ENCODE assay signal across 8 cellular contexts in the genomic region with DNA sequence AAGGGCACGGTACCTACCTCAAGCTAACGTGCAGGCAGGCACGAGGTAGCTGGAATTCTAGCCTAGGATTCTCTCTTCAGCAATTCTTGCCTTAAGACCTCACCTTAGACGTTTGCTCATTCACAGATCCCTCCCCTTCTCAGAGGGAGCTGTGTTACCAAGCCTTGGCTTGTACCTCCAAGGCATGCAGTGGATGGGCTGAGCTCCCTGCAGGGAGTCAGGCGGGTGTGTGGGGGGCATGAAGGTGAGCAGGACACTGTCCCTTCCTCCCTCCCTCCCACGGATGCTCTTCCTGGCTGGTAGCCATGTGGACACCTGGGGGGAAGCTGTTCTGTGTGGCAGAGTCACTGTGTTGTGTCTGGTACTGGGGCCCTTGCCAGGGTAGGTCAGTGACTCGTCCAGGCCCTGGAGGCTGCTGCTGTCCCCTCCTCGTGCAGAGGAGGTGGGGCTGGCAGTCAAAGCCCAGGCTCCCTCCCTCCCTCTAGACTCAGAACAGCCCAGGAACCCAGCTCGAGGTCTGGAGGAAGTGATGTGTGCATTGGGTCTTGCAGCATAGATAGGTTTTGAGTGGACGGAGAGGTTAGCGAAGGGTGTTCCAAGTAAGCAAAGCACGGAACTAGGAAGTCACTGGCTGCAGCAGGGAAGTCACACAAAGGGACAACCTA.
DNase-seq lines count a peak whose midpoint lies in the region; ATAC-seq and TF ChIP-seq lines count a peak whose summit lies in the region.

No MANE protein-coding gene starts in this region.

- H3K4me3 ChIP-seq in H7 (ENCODE audit: insufficient read depth, low read depth, low read length) = no peak overlapping the region
- H3K4me3 ChIP-seq in SJSA1 = no peak overlapping the region
- H3K4me3 ChIP-seq in left ventricle myocardium inferior = no peak overlapping the region
- no peak overlapping the region for H3K4me3 ChIP-seq in sigmoid colon

- peaks cover 41% of the 10 kb centered on the region for H3K4me1 ChIP-seq in SJSA1 (replicated peaks)
- H3K4me1 ChIP-seq in left ventricle myocardium inferior = peaks cover 46% of the 10 kb centered on the region
- H3K4me1 ChIP-seq in sigmoid colon = peaks cover 0 to 20% (median 8%) of the 10 kb centered on the region in 4 donors

- DNase-seq in H7 (peak; percentile 49), SJSA1 (ENCODE audit: low read depth in 1 of 2, low spot score in 2 of 2) (peak; percentile 43 to 63), left ventricle myocardium inferior (peak; percentile 52), sigmoid colon (peak; percentile 56), DMS79 treated with DMSO at 0.1 percent for 48 hours (lab: John Stamatoyannopoulos, UW) (no peak), DMS53 treated with DMSO at 0.1 percent for 48 hours (lab: John Stamatoyannopoulos, UW; ENCODE audit: unreplicated experiment) (no peak)
- no peak for DNase-seq in activated CD8-positive, alpha-beta memory T cell treated with anti-CD3 and anti-CD28 coated beads, Interleukin-2, amount 50 U/mL, for 4 hours

- ATAC-seq in HG03439 (IDR thresholded peaks at IDR 0.05; ENCODE audit: unreplicated experiment) = no peak

- intact Hi-C loops in left ventricle myocardium inferior (cut with micrococcal nuclease) (no loop called here), sigmoid colon (cut with DNase I) (no loop called here)

- 53 to 54% methylated on average over 12 of the region's 12 CpGs for WGBS in sigmoid colon, 2 donors

- no peak for TF ChIP-seq EP300 in sigmoid colon (IDR thresholded peaks at IDR 0.05)

- H3K27me3 ChIP-seq in H7 (ENCODE audit: control insufficient read depth, insufficient read depth, low read length) (no peaks in the 10 kb centered on the region), SJSA1 (replicated peaks) (no peaks in the 10 kb centered on the region), left ventricle myocardium inferior (ENCODE audit: low read depth) (no peaks in the 10 kb centered on the region), sigmoid colon (no peaks in the 10 kb centered on the region)

- TF ChIP-seq CTCF in left ventricle myocardium inferior (IDR thresholded peaks at IDR 0.05; ENCODE audit: borderline replicate concordance) (no peak), sigmoid colon (IDR thresholded peaks at IDR 0.05) (no peak)

- peak overlapping the region; percentile 84 for H3K27ac ChIP-seq in SJSA1
- H3K27ac ChIP-seq in left ventricle myocardium inferior (replicated peaks) = peak overlapping the region; percentile 68
- H3K27ac ChIP-seq in sigmoid colon = no peak overlapping the region

- H3K9me3 ChIP-seq in SJSA1 (replicated peaks) (no peaks in the 10 kb centered on the region), left ventricle myocardium inferior (replicated peaks) (no peaks in the 10 kb centered on the region), sigmoid colon (no peaks in the 10 kb centered on the region)

- TF ChIP-seq POLR2A in sigmoid colon (IDR thresholded peaks at IDR 0.05) = no peak

- H3K36me3 ChIP-seq in H7 (replicated peaks; ENCODE audit: control insufficient read depth, insufficient read depth, low read length) (no peaks in the 10 kb centered on the region; the same call in 1 of the 2 replicates), SJSA1 (no peaks in the 10 kb centered on the region), left ventricle myocardium inferior (no peaks in the 10 kb centered on the region), sigmoid colon (no peaks in the 10 kb centered on the region)

Comparison
In these comparisons a context has a peak if more than half of its experiments do, and no peak if none do; other contexts are left out.
1. DNase-seq: peak in H7 (single experiment), SJSA1 (2 of 2), left ventricle myocardium inferior (single experiment) and sigmoid colon (single experiment); none in DMS79 treated with DMSO at 0.1 percent for 48 hours (single experiment), DMS53 treated with DMSO at 0.1 percent for 48 hours (single experiment) and activated CD8-positive, alpha-beta memory T cell treated with anti-CD3 and anti-CD28 coated beads, Interleukin-2, amount 50 U/mL, for 4 hours (single experiment).
2. H3K27ac ChIP-seq: peak in SJSA1 (single experiment) and left ventricle myocardium inferior (single experiment); none in sigmoid colon (0 of 4).